Comparison of ENCODE assay signal across 7 cellular contexts in the genomic region with DNA sequence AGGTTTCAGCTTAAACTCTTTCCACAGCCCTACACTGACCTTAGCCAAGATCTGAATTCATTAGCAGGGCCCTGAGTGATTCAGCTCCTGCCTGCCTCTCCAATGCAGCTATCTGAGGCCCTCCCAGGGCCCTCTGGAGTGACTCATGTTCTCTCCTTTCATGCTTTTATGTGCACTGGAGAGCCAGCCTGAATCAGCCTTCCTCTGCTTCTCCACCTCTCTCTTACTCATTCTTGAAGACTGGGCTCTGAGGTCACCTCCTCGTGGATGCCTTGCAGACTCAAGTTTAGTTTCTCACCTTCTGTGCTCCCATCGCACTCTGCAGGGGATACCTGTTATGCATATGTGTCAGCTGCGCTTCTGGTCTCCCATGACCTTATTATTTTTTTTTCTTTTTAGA. TPM values are rescaled to one million over a fixed set of nuclear protein-coding genes. Genes with fewer than 3 reads are reported as not detected.
DNase-seq lines count a peak whose midpoint lies in the region; TF ChIP-seq lines count a peak whose summit lies in the region.

No MANE protein-coding gene starts in this region.

- no peak overlapping the region for H3K27ac Mint-ChIP-seq in endothelial cell (ENCODE audit: unreplicated experiment)

- TF ChIP-seq EP300 in suprapubic skin (IDR thresholded peaks at IDR 0.05): no peak

- peaks cover 14% of the 10 kb centered on the region for H3K4me1 ChIP-seq in suprapubic skin

- peaks cover 10% of the 10 kb centered on the region for H3K36me3 Mint-ChIP-seq in endothelial cell (ENCODE audit: low read depth, unreplicated experiment)

- no peak overlapping the region for H3K27ac ChIP-seq in suprapubic skin

- peaks cover 15% of the 10 kb centered on the region for H3K4me1 Mint-ChIP-seq in endothelial cell (ENCODE audit: unreplicated experiment)

- H3K36me3 ChIP-seq in suprapubic skin: no peaks in the 10 kb centered on the region

- peaks cover 4% of the 10 kb centered on the region for H3K9me3 Mint-ChIP-seq in endothelial cell (ENCODE audit: unreplicated experiment)

- no peaks in the 10 kb centered on the region for H3K9me3 ChIP-seq in suprapubic skin

- no peak for TF ChIP-seq POLR2A in suprapubic skin (IDR thresholded peaks at IDR 0.05)

- H3K4me3 ChIP-seq in fibroblast of mammary gland (ENCODE audit: control insufficient read depth, low read depth, low read length) (no peak overlapping the region), suprapubic skin (no peak overlapping the region)

- TF ChIP-seq CTCF in fibroblast of mammary gland (conservative IDR thresholded peaks at IDR 0.05; ENCODE audit: control insufficient read depth, insufficient read depth, low read depth, low read length): no peak
- TF ChIP-seq CTCF in endothelial cell (IDR thresholded peaks at IDR 0.05; ENCODE audit: unreplicated experiment): no peak
- TF ChIP-seq CTCF in suprapubic skin (IDR thresholded peaks at IDR 0.05): no peak

- DNase-seq in HS-5 (ENCODE audit: low read depth) (peak; percentile 93), fibroblast of mammary gland (ENCODE audit: low read depth) (peak; percentile 99), endothelial cell (ENCODE audit: low spot score) (no peak), HuH-7 (ENCODE audit: low spot score) (no peak), suprapubic skin (ENCODE audit: low spot score in 2 of 2) (no peak)
- DNase-seq in activated CD4-positive, alpha-beta T cell treated with anti-CD3 and anti-CD28 coated beads, Interleukin-2, amount 50 U/mL, for 24 hours (ENCODE audit: low read depth in 1 of 2, low spot score in 1 of 2): peak; percentile 10 to 72
- peak; percentile 14 to 27 for DNase-seq in stimulated activated CD8-positive, alpha-beta memory T cell treated with anti-CD3 and anti-CD28 coated beads, Interleukin-15, amount 100 ng/mL, for 4 hours (ENCODE audit: low read depth in 2 of 2)

- H3K4me3 Mint-ChIP-seq in endothelial cell (ENCODE audit: unreplicated experiment): no peak overlapping the region

- peaks cover 16% of the 10 kb centered on the region for H3K27me3 Mint-ChIP-seq in endothelial cell (ENCODE audit: unreplicated experiment)

- WGBS in suprapubic skin: 73% methylated on average over 3 of the region's 3 CpGs

- H3K27me3 ChIP-seq in suprapubic skin: peaks cover 8% of the 10 kb centered on the region

RNA-seq across cellular contexts. Expression of gene OCIAD2, which starts 3.1 kb away (rescaled TPM):
- total RNA-seq in endothelial cell (ENCODE audit: unreplicated experiment) (50.0 TPM), suprapubic skin (100 to 1,000 TPM in 1 of 4 donors, 10 to 100 TPM in 3; 15.8 to 167 (median 36.1) TPM)

Comparison
In these comparisons a context has a peak if more than half of its experiments do, and no peak if none do; other contexts are left out.
1. DNase-seq: peak in HS-5 (single experiment), activated CD4-positive, alpha-beta T cell treated with anti-CD3 and anti-CD28 coated beads, Interleukin-2, amount 50 U/mL, for 24 hours (2 of 2), fibroblast of mammary gland (single experiment) and stimulated activated CD8-positive, alpha-beta memory T cell treated with anti-CD3 and anti-CD28 coated beads, Interleukin-15, amount 100 ng/mL, for 4 hours (2 of 2); none in endothelial cell (single experiment), HuH-7 (single experiment) and suprapubic skin (0 of 2).